In genomic region chr2:79159653-79160052, GRCh38 we compare ENCODE assay signal across 32 cellular contexts. TPM values are rescaled to one million over a fixed set of nuclear protein-coding genes. Genes with fewer than 3 reads are reported as not detected.
"Had no signal": no experiment of that assay in that cellular context is flagged by ENCODE, and none has a peak within 500 bp of the region (broad histone marks: within the 10 kb centered on the region; RNA-seq: fewer than 3 reads in every experiment).

Gene REG3A, minus strand, starts transcription at chr2:79159753. Its CDS starts 348 bp downstream, at chr2:79159405.

- H3K4me3 ChIP-seq: coronary artery, dorsolateral prefrontal cortex, esophagus squamous epithelium, gastrocnemius medialis, heart right ventricle, left lung, lower lobe of right lung had no signal

- H3K9me3 ChIP-seq: gastrocnemius medialis, heart right ventricle, lower lobe of right lung had no signal

- H3K36me3 ChIP-seq: esophagus squamous epithelium, gastrocnemius medialis, heart right ventricle, left lung, lower lobe of right lung had no signal

- DNase-seq: dermis blood vessel endothelial cell; dorsolateral prefrontal cortex; effector CD8-positive, alpha-beta T cell; effector memory CD8-positive, alpha-beta T cell; endodermal cell; erythroblast; esophagus squamous epithelium; foreskin fibroblast; foreskin melanocyte; gastrocnemius medialis; glutamatergic neuron; head of caudate nucleus; heart right ventricle; hippocampal formation; left cardiac atrium; left lung; left ventricle myocardium superior; lower lobe of right lung; mesenchymal stem cell; midbrain had no signal

- H3K27ac ChIP-seq: coronary artery, dorsolateral prefrontal cortex, epithelial cell of prostate, esophagus squamous epithelium, gastrocnemius medialis, heart right ventricle, left lung, lower lobe of right lung had no signal

- ATAC-seq: effector memory CD8-positive, alpha-beta T cell; esophagus mucosa; gastrocnemius medialis; heart right ventricle; left cardiac atrium; left lung; left ventricle myocardium superior; lower lobe of right lung had no signal

- FAIRE-seq: colon, endometrium, islet of Langerhans, keratinocyte had no signal

- H3K4me1 ChIP-seq: esophagus squamous epithelium, gastrocnemius medialis, heart right ventricle, left lung, lower lobe of right lung had no signal

- H3K27me3 ChIP-seq: dorsolateral prefrontal cortex, esophagus squamous epithelium, gastrocnemius medialis, heart right ventricle, left lung had no signal

RNA-seq across cellular contexts. Expression of gene REG3A, which starts in this region (rescaled TPM):
- total RNA-seq: dermis blood vessel endothelial cell, dorsolateral prefrontal cortex, endodermal cell, esophagus mucosa, esophagus squamous epithelium, gastrocnemius medialis, glomerular endothelial cell, heart right ventricle, kidney epithelial cell, left cardiac atrium, left lung, left ventricle myocardium superior, lower leg skin, lower lobe of right lung, lung microvascular endothelial cell, mononuclear cell had no signal
- polyA plus RNA-seq: heart right ventricle, keratinocyte had no signal
